ENCODE assay signal across 8 cellular contexts in the genomic region with DNA sequence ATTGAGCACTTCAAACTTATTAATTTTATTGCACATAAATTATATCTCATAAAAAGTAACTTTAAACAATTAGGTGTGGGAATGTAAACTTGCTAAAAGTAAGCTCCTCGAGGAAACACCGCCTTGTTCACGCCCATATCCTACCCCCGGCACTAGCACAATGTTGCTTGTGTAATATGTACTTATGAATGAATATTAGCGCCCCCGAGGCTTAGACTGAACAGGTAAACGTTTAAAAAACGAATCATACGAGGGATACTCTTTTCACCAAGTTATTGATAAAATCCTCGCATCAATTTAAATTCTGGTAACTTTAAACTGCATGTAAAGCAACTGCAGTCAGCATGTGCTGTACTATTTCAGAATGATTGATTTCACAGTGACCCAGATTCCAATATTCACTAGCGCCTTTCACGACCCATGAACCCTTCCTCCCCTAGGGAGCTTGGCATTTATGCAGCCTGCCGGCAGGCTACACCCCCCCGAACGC. TPM values are rescaled to one million over a fixed set of nuclear protein-coding genes. Genes with fewer than 3 reads are reported as not detected.
DNase-seq lines count a peak whose midpoint lies in the region; ATAC-seq and TF ChIP-seq lines count a peak whose summit lies in the region.

No MANE protein-coding gene starts in this region.

- peak overlapping the region; percentile 83 to 90 (median 86) for H3K27ac ChIP-seq in Peyer's patch
- H3K27ac ChIP-seq in ectodermal cell (ENCODE audit: insufficient read depth, low read depth, low read length, poor library complexity, severe bottlenecking), result no peak overlapping the region
- H3K27ac ChIP-seq in muscle layer of duodenum (ENCODE audit: low read length), result peak overlapping the region; percentile 88

- H3K9me3 ChIP-seq in Peyer's patch (no peaks in the 10 kb centered on the region), ectodermal cell (ENCODE audit: control insufficient read depth, low read length) (no peaks in the 10 kb centered on the region), muscle layer of duodenum (ENCODE audit: control insufficient read depth in 1 of 2, low read length in 2 of 2) (no peaks in the 10 kb centered on the region)

- H3K4me3 ChIP-seq in Peyer's patch (peak overlapping the region; percentile 60 to 90 (median 81)), ectodermal cell (ENCODE audit: insufficient read depth, low read depth, low read length) (peak overlapping the region; percentile 98), muscle layer of duodenum (ENCODE audit: low read depth in 1 of 2, low read length in 2 of 2) (peak overlapping the region; percentile 77 to 96)

- ATAC-seq in GM18861 (IDR thresholded peaks at IDR 0.05; ENCODE audit: unreplicated experiment) (peak; percentile 0), HG03103 (IDR thresholded peaks at IDR 0.05; ENCODE audit: low read depth, unreplicated experiment) (peak; percentile 2)

- 0 to 2% methylated on average over 9 to 15 of the region's 15 CpGs for WGBS in ectodermal cell, 2 experiments

- H3K4me1 ChIP-seq in Peyer's patch (peaks cover 0 to 7% (median 0%) of the 10 kb centered on the region in 4 donors), ectodermal cell (ENCODE audit: control insufficient read depth, insufficient read depth, low read length) (no peaks in the 10 kb centered on the region), muscle layer of duodenum (ENCODE audit: control insufficient read depth in 1 of 2, insufficient read depth in 2 of 2, low read length in 2 of 2) (peaks cover 0 to 4% of the 10 kb centered on the region in 2 donors)

- H3K36me3 ChIP-seq in Peyer's patch (no peaks in the 10 kb centered on the region), ectodermal cell (ENCODE audit: control insufficient read depth, insufficient read depth, low read length) (peaks cover 9% of the 10 kb centered on the region), muscle layer of duodenum (ENCODE audit: control insufficient read depth in 1 of 2, insufficient read depth in 2 of 2, low read length in 2 of 2) (peaks cover 0 to 10% of the 10 kb centered on the region in 2 donors)

- no peaks in the 10 kb centered on the region for H3K27me3 ChIP-seq in Peyer's patch
- H3K27me3 ChIP-seq in ectodermal cell (ENCODE audit: control insufficient read depth, insufficient read depth, low read length, poor library complexity, severe bottlenecking), result no peaks in the 10 kb centered on the region
- no peaks in the 10 kb centered on the region for H3K27me3 ChIP-seq in muscle layer of duodenum (ENCODE audit: low read depth, low read length)

- DNase-seq in ACHN (peak; percentile 47), Peyer's patch (peak in 1 of 3 donors; percentile 36), amniotic stem cell (lab: John Stamatoyannopoulos, UW) (no peak), kidney glomerular epithelial cell (lab: John Stamatoyannopoulos, UW) (no peak)

- no peak for TF ChIP-seq CTCF in Peyer's patch (IDR thresholded peaks at IDR 0.05)

- in situ Hi-C loops in ACHN (cut with HindIII; ENCODE audit: low pct_ligation_motif_present, low pct_unique_long_range_greater_than_20kb, low sequenced_read_pairs), result no loop called here

- no peak for TF ChIP-seq POLR2A in Peyer's patch (IDR thresholded peaks at IDR 0.05)

RNA-seq across cellular contexts. Expression of a gene that starts 0.6 kb away (rescaled TPM):
- 10 to 100 TPM; 11.4 to 26.4 (median 13.3) TPM for total RNA-seq in Peyer's patch
- polyA plus RNA-seq in ectodermal cell (2013, experiment 1 of 4), result 24.7 TPM
- polyA plus RNA-seq in ectodermal cell (2013, experiment 2 of 4), result 23.5 TPM
- polyA plus RNA-seq in ectodermal cell (2013, experiment 3 of 4), result 21.8 TPM
- polyA plus RNA-seq in ectodermal cell (2013, experiment 4 of 4), result 21.4 TPM

RNA-seq across cellular contexts. Expression of a gene that starts 49.8 kb away (rescaled TPM):
- total RNA-seq in Peyer's patch, result under 1 TPM in 1 of 4 donors, not detected in 3; 0.88 TPM
- polyA plus RNA-seq in ectodermal cell (2013, experiment 1 of 4), result not detected
- not detected for polyA plus RNA-seq in ectodermal cell (2013, experiment 2 of 4)
- polyA plus RNA-seq in ectodermal cell (2013, experiment 3 of 4), result not detected
- not detected for polyA plus RNA-seq in ectodermal cell (2013, experiment 4 of 4)
